Comparison of ENCODE assay signal across 16 cellular contexts in genomic region chr2:33340265-33340664, GRCh38.
DNase-seq lines count a peak whose midpoint lies in the region; ATAC-seq, FAIRE-seq and TF ChIP-seq lines count a peak whose summit lies in the region.
"Had no signal": no experiment of that assay in that cellular context is flagged by ENCODE, and none has a peak within 500 bp of the region (broad histone marks: within the 10 kb centered on the region; RNA-seq: fewer than 3 reads in every experiment).

No MANE protein-coding gene starts in this region.

- no peak overlapping the region for H3K9ac ChIP-seq in neuronal stem cell (ENCODE audit: low read depth, low read length, poor library complexity)

- no peak for FAIRE-seq in D721Med (lab: Jason Lieb, UNC)

- no peak overlapping the region for H2BK15ac ChIP-seq in neuronal stem cell (ENCODE audit: low read length)

- no peak overlapping the region for H3K4me3 Mint-ChIP-seq in activated T-cell treated with anti-CD3 and anti-CD28 coated beads, Interleukin-2, amount 50 U/mL, for 24 hours
- H3K4me3 Mint-ChIP-seq in activated naive CD4-positive, alpha-beta T cell treated with anti-CD3 and anti-CD28 coated beads for 36 hours = no peak overlapping the region
- H3K4me3 Mint-ChIP-seq: activated CD4-positive, alpha-beta T cell treated with anti-CD3 and anti-CD28 coated beads, Interleukin-2, amount 10 ng/mL, durations not matched to agents 7 days and 5 days; CD4-positive, alpha-beta T cell; endodermal cell; H9 had no signal

- H3K9me3 Mint-ChIP-seq in activated T-cell treated with anti-CD3 and anti-CD28 coated beads, Interleukin-2, amount 50 U/mL, for 24 hours = no peaks in the 10 kb centered on the region
- no peaks in the 10 kb centered on the region for H3K9me3 Mint-ChIP-seq in activated naive CD4-positive, alpha-beta T cell treated with anti-CD3 and anti-CD28 coated beads for 36 hours
- H3K9me3 Mint-ChIP-seq: activated CD4-positive, alpha-beta T cell treated with anti-CD3 and anti-CD28 coated beads, Interleukin-2, amount 10 ng/mL, durations not matched to agents 7 days and 5 days; CD4-positive, alpha-beta T cell; endodermal cell; H9 had no signal

- H3K4me1 ChIP-seq in heart left ventricle = peaks cover 0 to 13% (median 7%) of the 10 kb centered on the region in 12 donors
- H3K4me1 ChIP-seq in neuronal stem cell (ENCODE audit: control insufficient read depth in 2 of 2, insufficient read depth in 1 of 2, low read depth in 1 of 2, low read length in 2 of 2) = no peaks in the 10 kb centered on the region
- no peaks in the 10 kb centered on the region for H3K4me1 ChIP-seq in upper lobe of left lung

- TF ChIP-seq CTCF in choroid plexus epithelial cell (conservative IDR thresholded peaks at IDR 0.05; ENCODE audit: low read depth, low read length) = no peak
- TF ChIP-seq CTCF in heart left ventricle (IDR thresholded peaks at IDR 0.05) = no peak
- no peak for TF ChIP-seq CTCF in upper lobe of left lung (IDR thresholded peaks at IDR 0.05)
- TF ChIP-seq CTCF in D721Med (IDR thresholded peaks at IDR 0.05; ENCODE audit: insufficient read depth, missing control alignments) = no peak

- H3K27ac ChIP-seq in heart left ventricle (peak overlapping the region in 6 of 12 donors; percentile 2 to 46 (median 16)), neuronal stem cell (replicated peaks; ENCODE audit: low read length) (no peak overlapping the region), upper lobe of left lung (no peak overlapping the region)

- no peak for TF ChIP-seq EP300 in upper lobe of left lung (IDR thresholded peaks at IDR 0.05)

- H3K4me1 Mint-ChIP-seq in activated T-cell treated with anti-CD3 and anti-CD28 coated beads, Interleukin-2, amount 50 U/mL, for 24 hours (ENCODE audit: low read depth) = peaks cover 15% of the 10 kb centered on the region
- H3K4me1 Mint-ChIP-seq in activated naive CD4-positive, alpha-beta T cell treated with anti-CD3 and anti-CD28 coated beads for 36 hours (ENCODE audit: low read depth) = peaks cover 16% of the 10 kb centered on the region
- H3K4me1 Mint-ChIP-seq: endodermal cell, H9 had no signal

- H3K79me1 ChIP-seq in neuronal stem cell (ENCODE audit: low read depth, low read length) = no peaks in the 10 kb centered on the region

- H3K9me3 ChIP-seq in heart left ventricle (no peaks in the 10 kb centered on the region), neuronal stem cell (replicated peaks in 1 of 2; ENCODE audit: control insufficient read depth in 2 of 2, insufficient read depth in 1 of 2, low read depth in 1 of 2, low read length in 2 of 2) (no peaks in the 10 kb centered on the region), upper lobe of left lung (no peaks in the 10 kb centered on the region)

- H2BK120ac ChIP-seq in neuronal stem cell (ENCODE audit: low read depth, low read length) = no peak overlapping the region

- no peak overlapping the region for H4K8ac ChIP-seq in neuronal stem cell (ENCODE audit: low read depth, low read length)

- peaks cover 10% of the 10 kb centered on the region for H3K27me3 Mint-ChIP-seq in activated T-cell treated with anti-CD3 and anti-CD28 coated beads, Interleukin-2, amount 50 U/mL, for 24 hours
- peaks cover 8% of the 10 kb centered on the region for H3K27me3 Mint-ChIP-seq in activated naive CD4-positive, alpha-beta T cell treated with anti-CD3 and anti-CD28 coated beads for 36 hours (ENCODE audit: low read depth)

- H3K18ac ChIP-seq in neuronal stem cell (ENCODE audit: low read length) = peak overlapping the region; percentile 7

- no peak overlapping the region for H4K91ac ChIP-seq in neuronal stem cell (ENCODE audit: low read depth, low read length, poor library complexity)

- H2AFZ ChIP-seq in neuronal stem cell (ENCODE audit: low read length) = no peak overlapping the region

- H3K27me3 ChIP-seq in heart left ventricle (no peaks in the 10 kb centered on the region), neuronal stem cell (ENCODE audit: control insufficient read depth in 3 of 3, insufficient read depth in 3 of 3, low read depth in 1 of 3, low read length in 3 of 3) (no peaks in the 10 kb centered on the region), upper lobe of left lung (no peaks in the 10 kb centered on the region)

- H3K4ac ChIP-seq in neuronal stem cell (ENCODE audit: low read length) = no peak overlapping the region

- no peak overlapping the region for H2BK12ac ChIP-seq in neuronal stem cell (ENCODE audit: low read length)

- no peak overlapping the region for H2BK5ac ChIP-seq in neuronal stem cell (ENCODE audit: low read length)

- 20 to 38% (median 23%) methylated on average over 6 of the region's 6 CpGs for WGBS in heart left ventricle, 4 donors
- WGBS in neuronal stem cell (ENCODE audit: extremely low coverage in 2 of 2, insufficient read length in 2 of 2, insufficient replicate concordance in 1 of 2), 2 donors = no CpG with 5 or more reads among the region's 6 CpGs
- 53 to 68% methylated on average over 6 of the region's 6 CpGs for WGBS in upper lobe of left lung, 2 donors

- TF ChIP-seq POLR2A in heart left ventricle (IDR thresholded peaks at IDR 0.05) (no peak), upper lobe of left lung (IDR thresholded peaks at IDR 0.05) (no peak)

- ATAC-seq in heart left ventricle (peak; percentile 85 to 97 (median 94)), upper lobe of left lung (ENCODE audit: low FRiP score in 2 of 2) (peak; percentile 46 to 91), GM21423 (IDR thresholded peaks at IDR 0.05; ENCODE audit: unreplicated experiment) (no peak)

- H3K4me2 ChIP-seq in neuronal stem cell (ENCODE audit: insufficient read depth, low read length, poor library complexity, severe bottlenecking) = no peak overlapping the region

- CTCF ChIA-PET in activated naive CD4-positive, alpha-beta T cell treated with anti-CD3 and anti-CD28 coated beads for 36 hours (lab: Charles Lee) = no interaction called here

- no peak overlapping the region for H3K27ac Mint-ChIP-seq in activated T-cell treated with anti-CD3 and anti-CD28 coated beads, Interleukin-2, amount 50 U/mL, for 24 hours
- H3K27ac Mint-ChIP-seq in activated naive CD4-positive, alpha-beta T cell treated with anti-CD3 and anti-CD28 coated beads for 36 hours = no peak overlapping the region
- H3K27ac Mint-ChIP-seq: activated CD4-positive, alpha-beta T cell treated with anti-CD3 and anti-CD28 coated beads, Interleukin-2, amount 10 ng/mL, durations not matched to agents 7 days and 5 days; activated T-helper 2 cell treated with anti-CD3 and anti-CD28 coated beads, Interferon-gamma antibody, Interleukin-2, Interleukin-4, amounts not matched to agents 10 μg/mL and 5 μg/mL and 100 μg/mL, durations not matched to agents 14 hours and 24 hours and 36 hours; CD4-positive, alpha-beta T cell; endodermal cell had no signal

- no peaks in the 10 kb centered on the region for H3K36me3 Mint-ChIP-seq in activated T-cell treated with anti-CD3 and anti-CD28 coated beads, Interleukin-2, amount 50 U/mL, for 24 hours (ENCODE audit: low read depth)
- H3K36me3 Mint-ChIP-seq in activated naive CD4-positive, alpha-beta T cell treated with anti-CD3 and anti-CD28 coated beads for 36 hours (ENCODE audit: low read depth) = no peaks in the 10 kb centered on the region

- H3K23ac ChIP-seq in neuronal stem cell (ENCODE audit: low read depth, low read length, poor library complexity) = no peak overlapping the region

- intact Hi-C loops in heart left ventricle (cut with DNase I) = no loop called here
- intact Hi-C loops in activated naive CD4-positive, alpha-beta T cell treated with anti-CD3 and anti-CD28 coated beads for 36 hours (cut with micrococcal nuclease) = no loop called here

- no peak overlapping the region for H2AK5ac ChIP-seq in neuronal stem cell (ENCODE audit: low read depth, low read length)

- H3K14ac ChIP-seq in neuronal stem cell (ENCODE audit: low read length) = no peak overlapping the region

- H3K4me3 ChIP-seq in choroid plexus epithelial cell (ENCODE audit: low read depth, low read length) (no peak overlapping the region), heart left ventricle (no peak overlapping the region), neuronal stem cell (ENCODE audit: low read length in 2 of 2) (peak overlapping the region in 1 of 2 donors; percentile 35), upper lobe of left lung (no peak overlapping the region)

- peak; percentile 72 for DNase-seq in choroid plexus epithelial cell (ENCODE audit: low read depth)
- DNase-seq in heart left ventricle = peak; percentile 73 to 90 (median 80)
- DNase-seq in neuronal stem cell (ENCODE audit: low spot score) = no peak
- DNase-seq in upper lobe of left lung = no peak
- no peak for DNase-seq in activated T-cell treated with anti-CD3 and anti-CD28 coated beads, Interleukin-2, amount 50 U/mL, for 24 hours
- no peak for DNase-seq in D721Med (ENCODE audit: insufficient read length, low spot score)
- no peak for DNase-seq in activated naive CD4-positive, alpha-beta T cell treated with anti-CD3 and anti-CD28 coated beads for 36 hours
- DNase-seq: activated CD4-positive, alpha-beta T cell treated with anti-CD3 and anti-CD28 coated beads, Interleukin-2, amount 10 ng/mL, durations not matched to agents 7 days and 5 days; CD4-positive, alpha-beta T cell; endodermal cell; H9; NCI-H446 treated with DMSO at 0.1 percent for 48 hours; OCI-M1; T-helper 2 cell had no signal

- H3K36me3 ChIP-seq in heart left ventricle (peaks cover 0 to 36% (median 0%) of the 10 kb centered on the region in 9 donors), neuronal stem cell (replicated peaks in 1 of 2; ENCODE audit: control insufficient read depth in 2 of 2, insufficient read depth in 2 of 2, low read length in 2 of 2) (peaks cover 0 to 5% of the 10 kb centered on the region in 2 donors), upper lobe of left lung (no peaks in the 10 kb centered on the region)

Comparison
In these comparisons a context has a peak if more than half of its experiments do, and no peak if none do; other contexts are left out.
1. DNase-seq: peak in choroid plexus epithelial cell (single experiment) and heart left ventricle (5 of 5); none in neuronal stem cell (single experiment), upper lobe of left lung (0 of 2), activated T-cell treated with anti-CD3 and anti-CD28 coated beads, Interleukin-2, amount 50 U/mL, for 24 hours (single experiment), D721Med (single experiment) and activated naive CD4-positive, alpha-beta T cell treated with anti-CD3 and anti-CD28 coated beads for 36 hours (single experiment).